ENCODE assay signal across 8 cellular contexts in genomic region chr6:10529231-10529801, GRCh38. TPM values are rescaled to one million over a fixed set of nuclear protein-coding genes. Genes with fewer than 3 reads are reported as not detected.
DNase-seq lines count a peak whose midpoint lies in the region; ATAC-seq and TF ChIP-seq lines count a peak whose summit lies in the region.

No MANE protein-coding gene starts in this region.

- POLR2A ChIA-PET in activated CD4-positive, alpha-beta T cell treated with anti-CD3 and anti-CD28 coated beads for 36 hours (lab: Charles Lee), result no interaction called here

- no peaks in the 10 kb centered on the region for H3K36me3 Mint-ChIP-seq in activated CD4-positive, alpha-beta T cell treated with anti-CD3 and anti-CD28 coated beads for 36 hours (ENCODE audit: low read depth)
- peaks cover 0 to 3% of the 10 kb centered on the region in 2 donors for H3K36me3 Mint-ChIP-seq in activated T-cell treated with anti-CD3 and anti-CD28 coated beads, Interleukin-2, amount 50 U/mL, for 72 hours (ENCODE audit: insufficient read depth in 2 of 2)

- no peak for ATAC-seq in activated CD4-positive, alpha-beta T cell treated with anti-CD3 and anti-CD28 coated beads for 36 hours
- ATAC-seq in activated T-cell treated with anti-CD3 and anti-CD28 coated beads, Interleukin-2, amount 50 U/mL, for 72 hours (replicated peaks in 1 of 2), result no peak
- ATAC-seq in left lung (peak; percentile 66), GM18511 (IDR thresholded peaks at IDR 0.05; ENCODE audit: unreplicated experiment) (no peak), GM18517 (IDR thresholded peaks at IDR 0.05; ENCODE audit: unreplicated experiment) (no peak)

- H3K27me3 ChIP-seq in left lung, result no peaks in the 10 kb centered on the region
- H3K27me3 ChIP-seq in thymus (ENCODE audit: control insufficient read depth, insufficient read depth), result no peaks in the 10 kb centered on the region

- H3K27ac Mint-ChIP-seq in activated CD4-positive, alpha-beta T cell treated with anti-CD3 and anti-CD28 coated beads for 36 hours, result peak overlapping the region; percentile 86
- H3K27ac Mint-ChIP-seq in activated T-cell treated with anti-CD3 and anti-CD28 coated beads, Interleukin-2, amount 50 U/mL, for 72 hours, result peak overlapping the region; percentile 48

- H3K9me3 ChIP-seq in left lung, result no peaks in the 10 kb centered on the region
- H3K9me3 ChIP-seq in thymus (ENCODE audit: control insufficient read depth), result no peaks in the 10 kb centered on the region

- peak overlapping the region; percentile 76 for H3K4me3 Mint-ChIP-seq in activated CD4-positive, alpha-beta T cell treated with anti-CD3 and anti-CD28 coated beads for 36 hours
- peak overlapping the region; percentile 79 to 82 for H3K4me3 Mint-ChIP-seq in activated T-cell treated with anti-CD3 and anti-CD28 coated beads, Interleukin-2, amount 50 U/mL, for 72 hours

- H3K4me1 ChIP-seq in left lung (peaks cover 2 to 44% of the 10 kb centered on the region in 2 donors), thymus (ENCODE audit: control insufficient read depth, insufficient read depth, low read length) (peaks cover 10% of the 10 kb centered on the region)

- peaks cover 64% of the 10 kb centered on the region for H3K4me1 Mint-ChIP-seq in activated CD4-positive, alpha-beta T cell treated with anti-CD3 and anti-CD28 coated beads for 36 hours
- peaks cover 71% of the 10 kb centered on the region for H3K4me1 Mint-ChIP-seq in activated T-cell treated with anti-CD3 and anti-CD28 coated beads, Interleukin-2, amount 50 U/mL, for 72 hours (ENCODE audit: low read depth)

- TF ChIP-seq CTCF in left lung (IDR thresholded peaks at IDR 0.05), result no peak

- WGBS in thymus, result 40% methylated on average over 16 of the region's 16 CpGs

- H3K9me3 Mint-ChIP-seq in activated CD4-positive, alpha-beta T cell treated with anti-CD3 and anti-CD28 coated beads for 36 hours (ENCODE audit: low read depth), result no peaks in the 10 kb centered on the region
- no peaks in the 10 kb centered on the region for H3K9me3 Mint-ChIP-seq in activated T-cell treated with anti-CD3 and anti-CD28 coated beads, Interleukin-2, amount 50 U/mL, for 72 hours

- CTCF ChIA-PET in activated CD4-positive, alpha-beta T cell treated with anti-CD3 and anti-CD28 coated beads for 36 hours (lab: Charles Lee), result interaction anchor here (0.6 to 2.4 kb wide), 5 partner anchors 15 to 422 kb away, joined by 3 to 7 read pairs (median 3); no protein-coding TSS in a partner anchor

- intact Hi-C loops in activated CD4-positive, alpha-beta T cell treated with anti-CD3 and anti-CD28 coated beads for 36 hours (cut with DNase I, micrococcal nuclease), result loop anchor here (2.0 kb wide), 2 partner anchors 165 to 309 kb away; partner anchors contain the start of genes C6orf52 (in 1 of the 2), MAK (in 1 of the 2) and PAK1IP1 (in 1 of the 2)
- intact Hi-C loops in left lung (cut with DNase I), result no loop called here

- no peaks in the 10 kb centered on the region for H3K36me3 ChIP-seq in left lung
- H3K36me3 ChIP-seq in thymus (ENCODE audit: control insufficient read depth, insufficient read depth), result no peaks in the 10 kb centered on the region

- peak overlapping the region; percentile 81 to 84 for H3K27ac ChIP-seq in left lung
- no peak overlapping the region for H3K27ac ChIP-seq in thymus (ENCODE audit: low read depth)

- peaks cover 2% of the 10 kb centered on the region for H3K27me3 Mint-ChIP-seq in activated CD4-positive, alpha-beta T cell treated with anti-CD3 and anti-CD28 coated beads for 36 hours
- H3K27me3 Mint-ChIP-seq in activated T-cell treated with anti-CD3 and anti-CD28 coated beads, Interleukin-2, amount 50 U/mL, for 72 hours (ENCODE audit: low read depth), result peaks cover 5% of the 10 kb centered on the region

- peak; percentile 17 for DNase-seq in activated CD4-positive, alpha-beta T cell treated with anti-CD3 and anti-CD28 coated beads for 36 hours
- no peak for DNase-seq in activated CD4-positive, alpha-beta T cell treated with anti-CD3 and anti-CD28 coated beads for 48 hours
- no peak for DNase-seq in activated T-cell treated with anti-CD3 and anti-CD28 coated beads, Interleukin-2, amount 50 U/mL, for 72 hours
- DNase-seq in left lung, result peak in 1 of 2 donors; percentile 66
- no peak for DNase-seq in SKM-1 treated with dmso at 0.1 percent for 144 hours (lab: John Stamatoyannopoulos, UW; ENCODE audit: unreplicated experiment)

- H3K4me3 ChIP-seq in left lung, result peak overlapping the region; percentile 32 to 48
- H3K4me3 ChIP-seq in thymus (ENCODE audit: low read length), result peak overlapping the region; percentile 59

RNA-seq across cellular contexts. Expression of gene GCNT2, which starts 8.2 kb away (rescaled TPM):
- 1 to 10 TPM; 1.6 to 2.2 TPM for total RNA-seq in activated CD4-positive, alpha-beta T cell treated with anti-CD3 and anti-CD28 coated beads for 36 hours
- total RNA-seq in activated T-cell treated with anti-CD3 and anti-CD28 coated beads, Interleukin-2, amount 50 U/mL, for 72 hours, result 1 to 10 TPM; 1.8 to 3.1 TPM
- 10 to 100 TPM; 25.1 to 32.3 TPM for total RNA-seq in left lung
- 1.6 TPM for polyA plus RNA-seq in thymus

Comparison
In these comparisons a context has a peak if more than half of its experiments do, and no peak if none do; other contexts are left out.
1. RNA of gene GCNT2, which starts 8.2 kb away (total RNA-seq): 25.1 to 32.3 TPM in left lung; 1.8 to 3.1 TPM in activated T-cell treated with anti-CD3 and anti-CD28 coated beads, Interleukin-2, amount 50 U/mL, for 72 hours and 1.6 to 2.2 TPM in activated CD4-positive, alpha-beta T cell treated with anti-CD3 and anti-CD28 coated beads for 36 hours; every median in the first group is over 4 times any median in the second.
2. intact Hi-C loops: an anchor here in activated CD4-positive, alpha-beta T cell treated with anti-CD3 and anti-CD28 coated beads for 36 hours (2.0 kb wide); none called in left lung.